Comparison of ENCODE assay signal across 8 cellular contexts in the genomic region with DNA sequence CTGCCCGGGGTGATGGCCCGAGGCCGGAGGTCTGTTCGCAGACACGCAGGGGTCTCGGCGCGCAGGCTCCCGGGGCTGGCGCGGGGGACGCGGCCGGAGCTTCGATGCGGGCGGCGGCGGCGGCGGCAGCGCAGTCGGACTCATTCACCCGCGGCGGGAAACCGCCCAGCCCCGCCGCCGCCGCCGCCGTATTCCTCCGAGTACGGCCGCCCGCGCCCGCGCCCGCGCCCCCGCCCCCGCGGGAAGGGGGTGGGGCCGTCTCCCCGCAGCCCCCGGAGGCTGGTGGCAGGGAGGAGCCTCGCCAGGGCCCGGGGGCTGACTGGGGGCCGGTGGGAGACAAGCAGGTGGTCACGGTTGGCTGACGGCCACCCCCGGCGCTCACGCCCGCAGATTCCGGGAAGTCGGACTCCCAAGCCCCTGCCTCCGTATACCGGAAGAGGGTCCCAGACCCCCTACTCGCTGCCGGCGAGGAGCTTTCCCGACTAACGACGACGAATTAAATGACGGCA. TPM values are rescaled to one million over a fixed set of nuclear protein-coding genes. Genes with fewer than 3 reads are reported as not detected.
DNase-seq lines count a peak whose midpoint lies in the region; ATAC-seq, FAIRE-seq and TF ChIP-seq lines count a peak whose summit lies in the region.

A gene with protein sequence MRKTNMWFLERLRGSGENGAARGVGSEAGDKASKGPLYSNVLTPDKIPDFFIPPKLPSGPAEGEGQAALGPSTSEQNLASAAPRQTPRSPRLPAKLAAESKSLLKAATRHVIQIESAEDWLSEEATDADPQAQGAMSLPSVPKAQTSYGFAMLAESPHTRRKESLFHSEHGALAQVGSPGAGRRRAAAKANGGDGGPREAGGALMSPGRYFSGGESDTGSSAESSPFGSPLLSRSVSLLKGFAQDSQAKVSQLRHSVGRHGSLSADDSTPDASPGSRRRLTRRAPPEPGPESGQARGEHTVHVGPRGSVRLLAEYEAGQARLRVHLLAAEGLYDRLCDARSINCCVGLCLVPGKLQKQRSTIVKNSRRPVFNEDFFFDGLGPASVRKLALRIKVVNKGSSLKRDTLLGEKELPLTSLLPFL (minus strand): TSS at position 142 of the 509 bp plus-strand sequence. CDS start 786 bp downstream, outside the sequence.

- peak within 1 kb of the TSS; percentile 74 to 93 for H3K27ac ChIP-seq in A549
- no peak within 1 kb of the TSS for H3K27ac ChIP-seq in iPS DF 6.9 (ENCODE audit: low read length)
- H3K27ac ChIP-seq in spleen, result no peak within 1 kb of the TSS
- H3K27ac ChIP-seq in MM.1S (ENCODE audit: low read length), result no peak within 1 kb of the TSS

- H3K27ac Mint-ChIP-seq in IgD-negative memory B cell, result no peak within 1 kb of the TSS
- no peak within 1 kb of the TSS for H3K27ac Mint-ChIP-seq in activated naive CD4-positive, alpha-beta T cell treated with anti-CD3 and anti-CD28 coated beads, Interleukin-2, amount 10 ng/mL, durations not matched to agents 7 days and 5 days

- no CpG with 5 or more reads among the region's 69 CpGs for WGBS in A549 (ENCODE audit: missing lambda C conversion rate)
- no CpG with 5 or more reads among the region's 69 CpGs for WGBS in iPS DF 6.9 (ENCODE audit: insufficient coverage, insufficient read length)
- WGBS in spleen, 5 donors, result 0 to 1% (median 1%) methylated on average over 19 to 69 of the region's 69 CpGs

- H4K20me1 ChIP-seq in MM.1S (ENCODE audit: insufficient read depth, low read length), result no peaks in the 10 kb centered on the region

- H3K4me1 ChIP-seq in A549, result peaks cover 8% of the 10 kb centered on the region; the same call in 1 of the 3 replicates
- H3K4me1 ChIP-seq in iPS DF 6.9 (ENCODE audit: control insufficient read depth, insufficient read depth, low read length), result 0 out of 2 replicates have a peak, but pooled peaks cover 3% of the 10 kb centered on the region
- H3K4me1 ChIP-seq in spleen, result peaks cover 5 to 30% (median 22%) of the 10 kb centered on the region in 6 donors
- H3K4me1 ChIP-seq in MM.1S (ENCODE audit: low read length), result no peaks in the 10 kb centered on the region

- H3K9me2 ChIP-seq in MM.1S (replicated peaks; ENCODE audit: insufficient read depth, low read length), result no peaks in the 10 kb centered on the region

- H3K4me3 Mint-ChIP-seq in IgD-negative memory B cell, result peak within 1 kb of the TSS in 3 of 4 donors; percentile 81 to 91 (median 86)
- H3K4me3 Mint-ChIP-seq in activated naive CD4-positive, alpha-beta T cell treated with anti-CD3 and anti-CD28 coated beads, Interleukin-2, amount 10 ng/mL, durations not matched to agents 7 days and 5 days, result peak within 1 kb of the TSS; percentile 48

- ATAC-seq in A549, result peak; percentile 30 to 54; a peak in 3 of 6 replicates
- ATAC-seq in HG02610 (IDR thresholded peaks at IDR 0.05; ENCODE audit: unreplicated experiment), result no peak

- peaks cover 1% of the 10 kb centered on the region for H3K36me3 Mint-ChIP-seq in IgD-negative memory B cell
- H3K36me3 Mint-ChIP-seq in activated naive CD4-positive, alpha-beta T cell treated with anti-CD3 and anti-CD28 coated beads, Interleukin-2, amount 10 ng/mL, durations not matched to agents 7 days and 5 days, result no peaks in the 10 kb centered on the region

- no peak for FAIRE-seq in A549 (lab: Jason Lieb, UNC)

- no peaks in the 10 kb centered on the region for H3K9me3 ChIP-seq in A549
- no peaks in the 10 kb centered on the region for H3K9me3 ChIP-seq in iPS DF 6.9 (ENCODE audit: control insufficient read depth, insufficient read depth, low read length)
- no peaks in the 10 kb centered on the region for H3K9me3 ChIP-seq in spleen
- H3K9me3 ChIP-seq in MM.1S (replicated peaks; ENCODE audit: insufficient read depth, low read length), result no peaks in the 10 kb centered on the region

- POLR2A ChIA-PET in A549 (lab: Yijun Ruan, JAX), result no interaction called here

- DNase-seq in A549 (ENCODE audit: low read depth in 1 of 2, low spot score in 1 of 2), result no peak
- DNase-seq in activated naive CD4-positive, alpha-beta T cell treated with anti-CD3 and anti-CD28 coated beads, Interleukin-2, amount 10 ng/mL, durations not matched to agents 7 days and 5 days, result no peak
- DNase-seq in iPS DF 6.9 (ENCODE audit: low read depth, low spot score), result no peak
- DNase-seq in spleen, result no peak
- DNase-seq in NK-92 treated with Interleukin-12 subunit alpha and Interleukin-12 subunit beta, amount 100 ng/mL, for 24 hours (lab: John Stamatoyannopoulos, UW), result no peak
- DNase-seq in MM.1S, result no peak

- H3K27me3 ChIP-seq in iPS DF 6.9 (ENCODE audit: control insufficient read depth, insufficient read depth, low read length) (no peaks in the 10 kb centered on the region; the same call in 1 of the 2 replicates), spleen (replicated peaks in 1 of 7) (peaks cover 0 to 78% (median 56%) of the 10 kb centered on the region in 7 donors), MM.1S (replicated peaks; ENCODE audit: insufficient read depth, low read length) (peaks cover 81% of the 10 kb centered on the region)

- H2AFZ ChIP-seq in MM.1S (ENCODE audit: low read length), result no peak within 1 kb of the TSS

- H3K4me1 Mint-ChIP-seq in IgD-negative memory B cell, result peaks cover 0 to 6% (median 3%) of the 10 kb centered on the region in 3 donors
- H3K4me1 Mint-ChIP-seq in activated naive CD4-positive, alpha-beta T cell treated with anti-CD3 and anti-CD28 coated beads, Interleukin-2, amount 10 ng/mL, durations not matched to agents 7 days and 5 days, result peaks cover 5% of the 10 kb centered on the region

- CTCF ChIA-PET in A549 (lab: Yijun Ruan, JAX), result interaction anchor here (0.9 kb wide), 1 partner anchor 38 kb away, joined by 3 read pairs; no protein-coding TSS in a partner anchor
- CTCF ChIA-PET in activated naive CD4-positive, alpha-beta T cell treated with anti-CD3 and anti-CD28 coated beads, Interleukin-2, amount 10 ng/mL, durations not matched to agents 7 days and 5 days (lab: Charles Lee), result no interaction called here

- H3K4me3 ChIP-seq in A549 (peak within 1 kb of the TSS; percentile 73), iPS DF 6.9 (ENCODE audit: low read length) (peak within 1 kb of the TSS; percentile 73; the same call in 1 of the 2 replicates), spleen (peak within 1 kb of the TSS; percentile 23 to 68 (median 36)), MM.1S (ENCODE audit: low read length) (no peak within 1 kb of the TSS)

- no peaks in the 10 kb centered on the region for H3K79me2 ChIP-seq in MM.1S (ENCODE audit: low read length)

- TF ChIP-seq POLR2A in A549 (IDR thresholded peaks at IDR 0.05; ENCODE audit: low read length), result no peak
- no peak for TF ChIP-seq POLR2A in spleen (IDR thresholded peaks at IDR 0.05)

- TF ChIP-seq RAD21 in A549 (conservative IDR thresholded peaks at IDR 0.05 in 1 of 2, IDR thresholded peaks at IDR 0.05 in 1 of 2), result no peak

- TF ChIP-seq CTCF in A549 (IDR thresholded peaks at IDR 0.05) (no peak), spleen (IDR thresholded peaks at IDR 0.05 in 8 of 11, conservative IDR thresholded peaks at IDR 0.05 in 3 of 11) (no peak), MM.1S (IDR thresholded peaks at IDR 0.05; ENCODE audit: low read length) (no peak)

- no peak for TF ChIP-seq EP300 in A549 (IDR thresholded peaks at IDR 0.05)

- peak within 1 kb of the TSS; percentile 100 for H3K4me2 ChIP-seq in A549
- no peak within 1 kb of the TSS for H3K4me2 ChIP-seq in MM.1S (ENCODE audit: low read depth, low read length)

- H3K36me3 ChIP-seq in iPS DF 6.9 (ENCODE audit: control insufficient read depth, insufficient read depth, low read length) (no peaks in the 10 kb centered on the region), spleen (no peaks in the 10 kb centered on the region), MM.1S (replicated peaks; ENCODE audit: insufficient read depth, low read length) (no peaks in the 10 kb centered on the region)

- intact Hi-C loops in spleen (cut with DNase I; ENCODE audit: low total_unique reads), result no loop called here

- no peaks in the 10 kb centered on the region for H3F3A ChIP-seq in MM.1S (ENCODE audit: insufficient read depth, low read length)

- peaks cover 18% of the 10 kb centered on the region for H3K27me3 Mint-ChIP-seq in IgD-negative memory B cell
- H3K27me3 Mint-ChIP-seq in activated naive CD4-positive, alpha-beta T cell treated with anti-CD3 and anti-CD28 coated beads, Interleukin-2, amount 10 ng/mL, durations not matched to agents 7 days and 5 days, result peaks cover 42% of the 10 kb centered on the region

- H3K9me3 Mint-ChIP-seq in IgD-negative memory B cell, result no peaks in the 10 kb centered on the region
- H3K9me3 Mint-ChIP-seq in activated naive CD4-positive, alpha-beta T cell treated with anti-CD3 and anti-CD28 coated beads, Interleukin-2, amount 10 ng/mL, durations not matched to agents 7 days and 5 days, result no peaks in the 10 kb centered on the region

- H3K9ac ChIP-seq in MM.1S (ENCODE audit: low read length), result no peak within 1 kb of the TSS

TF ChIP-seq in A549, 52 proteins besides CTCF, POLR2A, EP300 and RAD21:
- TF ChIP-seq SMC3 (IDR thresholded peaks at IDR 0.05) (no peak), EHF (CRISPR knock-in tag; IDR thresholded peaks at IDR 0.05) (no peak), FOSL2 (IDR thresholded peaks at IDR 0.05) (no peak), FOSL2 (CRISPR knock-in tag; IDR thresholded peaks at IDR 0.05) (no peak)
- TF ChIP-seq, protein P1, sequence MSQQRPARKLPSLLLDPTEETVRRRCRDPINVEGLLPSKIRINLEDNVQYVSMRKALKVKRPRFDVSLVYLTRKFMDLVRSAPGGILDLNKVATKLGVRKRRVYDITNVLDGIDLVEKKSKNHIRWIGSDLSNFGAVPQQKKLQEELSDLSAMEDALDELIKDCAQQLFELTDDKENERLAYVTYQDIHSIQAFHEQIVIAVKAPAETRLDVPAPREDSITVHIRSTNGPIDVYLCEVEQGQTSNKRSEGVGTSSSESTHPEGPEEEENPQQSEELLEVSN (IDR thresholded peaks at IDR 0.05; ENCODE audit: borderline replicate concordance, low read depth), result peak; percentile 47; the same call in 1 of the 2 replicates

RNA-seq across cellular contexts. Expression of the gene that starts here (rescaled TPM):
- polyA plus RNA-seq in A549 (2011; rRNA removed) (0.13 and 0.21 TPM in 2 replicates), A549 (2017; fragmentation: RNase III; extraction: RNeasy Plus Mini Kit Qiagen cat#74134 plus additional on column Dnase treatment) (0.41 to 0.71 TPM (median 0.57 TPM) in 3 replicates), IgD-negative memory B cell (not detected), spleen (under 1 TPM; 0.26 to 0.91 (median 0.67) TPM)
- 0.41 and 0.62 TPM in 2 replicates for polyA plus RNA-seq in A549 (2012; cell fraction: cytosol; rRNA removed)
- 1.1 and 1.7 TPM in 2 replicates for polyA plus RNA-seq in A549 (2012; cell fraction: nucleus; rRNA removed)
- polyA minus RNA-seq in A549 (2011; rRNA and poly(A)+ RNA removed), result 0.12 and 0.19 TPM in 2 replicates
- total RNA-seq in spleen, result 1 to 10 TPM in 2 of 7 donors, under 1 TPM in 4, not detected in 1; 0.23 to 2.1 (median 0.85) TPM

Comparison
In these comparisons a context has a peak if more than half of its experiments do, and no peak if none do; other contexts are left out.
1. H3K27ac ChIP-seq: peak in A549 (2 of 2); none in iPS DF 6.9 (single experiment), spleen (0 of 8) and MM.1S (single experiment).